1 cellular context compared by ENCODE assay signal in the genomic region with DNA sequence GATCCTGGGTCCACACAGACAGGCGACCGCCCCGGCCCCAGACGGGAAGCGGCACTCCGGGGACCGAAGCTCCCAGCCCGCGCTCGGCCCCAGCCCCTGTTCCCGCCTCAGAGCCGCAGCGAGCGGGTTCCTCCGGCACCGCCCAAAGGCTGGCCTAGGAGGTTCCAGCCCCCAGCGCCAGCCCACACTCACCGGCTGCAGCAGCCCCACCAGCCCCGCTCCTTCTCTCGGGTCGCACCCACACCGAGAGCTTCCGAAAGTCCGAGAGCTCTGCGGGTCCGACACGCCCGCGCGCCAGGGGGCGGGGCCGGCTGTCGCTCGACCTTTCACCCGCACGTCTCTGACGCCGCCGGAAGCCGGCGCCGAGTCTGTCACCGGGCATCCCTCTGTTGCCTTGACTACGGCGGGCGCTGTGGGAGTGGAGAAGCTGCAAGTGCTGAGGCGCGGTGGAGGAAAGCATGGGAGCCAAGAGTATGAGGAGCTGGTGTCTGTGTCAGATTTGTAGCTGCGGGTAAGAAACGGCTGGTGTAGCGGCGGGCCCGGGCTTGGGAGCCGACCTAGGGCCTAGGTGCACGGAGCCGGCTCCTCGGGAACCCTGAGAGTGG.
A peak's percentile ranks its signal among the peaks of the same experiment; 100 is the strongest.
TF ChIP-seq lines count a peak whose summit lies in the region.

EFL1 (minus strand) TSS at position 313 of the 605 bp plus-strand sequence. CDS start 956 bp downstream, outside the sequence.
A gene with protein sequence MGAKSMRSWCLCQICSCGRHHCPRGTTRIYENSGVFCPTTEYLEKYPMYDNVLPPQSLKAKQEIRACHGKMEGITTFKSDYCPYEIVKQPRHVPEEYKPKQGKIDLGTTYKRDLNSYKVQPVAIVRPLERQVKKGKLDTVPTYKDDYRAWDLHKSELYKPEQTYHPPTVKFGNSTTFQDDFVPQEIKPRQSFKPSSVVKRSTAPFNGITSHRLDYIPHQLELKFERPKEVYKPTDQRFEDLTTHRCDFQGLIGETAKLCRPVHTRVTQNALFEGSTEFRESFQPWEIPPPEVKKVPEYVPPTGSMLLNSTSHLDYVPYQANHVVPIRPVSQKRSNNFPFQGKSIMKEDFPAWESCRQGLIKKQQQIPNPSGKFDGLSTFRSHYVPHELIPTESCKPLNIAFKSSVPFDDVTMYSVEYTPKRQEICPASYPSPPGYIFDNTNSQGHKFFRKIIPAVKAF (plus strand): TSS at position 397 of the 605 bp plus-strand sequence. CDS start 62 bp downstream, at position 459.

TF ChIP-seq in IMR-90, 13 proteins besides CTCF, POLR2A, EP300 and RAD21:
- peak; percentile 97 for TF ChIP-seq MXI1 (IDR thresholded peaks at IDR 0.05; ENCODE audit: borderline replicate concordance, low read depth, low read length)
- TF ChIP-seq MAZ (IDR thresholded peaks at IDR 0.05; ENCODE audit: borderline replicate concordance, low read depth, low read length) = peak; percentile 61
- TF ChIP-seq, protein P1, sequence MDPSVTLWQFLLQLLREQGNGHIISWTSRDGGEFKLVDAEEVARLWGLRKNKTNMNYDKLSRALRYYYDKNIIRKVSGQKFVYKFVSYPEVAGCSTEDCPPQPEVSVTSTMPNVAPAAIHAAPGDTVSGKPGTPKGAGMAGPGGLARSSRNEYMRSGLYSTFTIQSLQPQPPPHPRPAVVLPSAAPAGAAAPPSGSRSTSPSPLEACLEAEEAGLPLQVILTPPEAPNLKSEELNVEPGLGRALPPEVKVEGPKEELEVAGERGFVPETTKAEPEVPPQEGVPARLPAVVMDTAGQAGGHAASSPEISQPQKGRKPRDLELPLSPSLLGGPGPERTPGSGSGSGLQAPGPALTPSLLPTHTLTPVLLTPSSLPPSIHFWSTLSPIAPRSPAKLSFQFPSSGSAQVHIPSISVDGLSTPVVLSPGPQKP (IDR thresholded peaks at IDR 0.05; ENCODE audit: borderline replicate concordance, low read depth, low read length) = no peak
TF ChIP-seq in IMR-90: peak in this region for 2.
